Comparison of ENCODE assay signal across 8 cellular contexts in genomic region chr17:59365383-59365981, GRCh38. TPM values are rescaled to one million over a fixed set of nuclear protein-coding genes. Genes with fewer than 3 reads are reported as not detected.
DNase-seq lines count a peak whose midpoint lies in the region; ATAC-seq, FAIRE-seq and TF ChIP-seq lines count a peak whose summit lies in the region.

No MANE protein-coding gene starts in this region.

- peak; percentile 51 for DNase-seq in COLO668 (lab: John Stamatoyannopoulos, UW; ENCODE audit: unreplicated experiment)
- peak; percentile 73 for DNase-seq in NCI-H2171 treated with DMSO at 0.1 percent for 48 hours (lab: John Stamatoyannopoulos, UW)
- DNase-seq in anterior cingulate cortex (lab: John Stamatoyannopoulos, UW), result peak in 31 of 58 donors; percentile 9 to 83 (median 38)
- DNase-seq in lung microvascular endothelial cell (ENCODE audit: low read depth in 2 of 2), result peak; percentile 24 to 77
- DNase-seq in type B pancreatic cell (ENCODE audit: extremely low spot score, unreplicated experiment), result no peak
- DNase-seq in HTR-8/SVneo (ENCODE audit: insufficient read length, low spot score), result no peak

- ATAC-seq in GM18867 (IDR thresholded peaks at IDR 0.05; ENCODE audit: unreplicated experiment) (no peak), GM19035 (IDR thresholded peaks at IDR 0.05; ENCODE audit: unreplicated experiment) (no peak)

- no peak overlapping the region for H3K4me3 Mint-ChIP-seq in type B pancreatic cell

- H3K27me3 Mint-ChIP-seq in type B pancreatic cell, result no peaks in the 10 kb centered on the region

- H3K27ac Mint-ChIP-seq in type B pancreatic cell, result peak overlapping the region; percentile 9

- no peak for FAIRE-seq in HTR-8/SVneo (lab: Jason Lieb, UNC)

- no peaks in the 10 kb centered on the region for H3K9me3 Mint-ChIP-seq in type B pancreatic cell

- H3K4me1 Mint-ChIP-seq in type B pancreatic cell (ENCODE audit: unreplicated experiment), result peaks cover 57% of the 10 kb centered on the region

- TF ChIP-seq CTCF in type B pancreatic cell (conservative IDR thresholded peaks at IDR 0.05), result no peak

- peaks cover 6% of the 10 kb centered on the region for H3K36me3 Mint-ChIP-seq in type B pancreatic cell

RNA-seq across cellular contexts. Expression of gene YPEL2, which starts 34.0 kb away (rescaled TPM):
- 46.0 and 60.9 TPM in 2 replicates for total RNA-seq in lung microvascular endothelial cell
- 11.0 and 14.7 TPM in 2 replicates for total RNA-seq in type B pancreatic cell (ENCODE audit: low replicate concordance)

Comparison
In these comparisons a context has a peak if more than half of its experiments do, and no peak if none do; other contexts are left out.
1. DNase-seq: peak in COLO668 (single experiment), NCI-H2171 treated with DMSO at 0.1 percent for 48 hours (single experiment), anterior cingulate cortex (31 of 58) and lung microvascular endothelial cell (2 of 2); none in type B pancreatic cell (single experiment) and HTR-8/SVneo (single experiment).